15 cellular contexts compared by ENCODE assay signal in the genomic region with DNA sequence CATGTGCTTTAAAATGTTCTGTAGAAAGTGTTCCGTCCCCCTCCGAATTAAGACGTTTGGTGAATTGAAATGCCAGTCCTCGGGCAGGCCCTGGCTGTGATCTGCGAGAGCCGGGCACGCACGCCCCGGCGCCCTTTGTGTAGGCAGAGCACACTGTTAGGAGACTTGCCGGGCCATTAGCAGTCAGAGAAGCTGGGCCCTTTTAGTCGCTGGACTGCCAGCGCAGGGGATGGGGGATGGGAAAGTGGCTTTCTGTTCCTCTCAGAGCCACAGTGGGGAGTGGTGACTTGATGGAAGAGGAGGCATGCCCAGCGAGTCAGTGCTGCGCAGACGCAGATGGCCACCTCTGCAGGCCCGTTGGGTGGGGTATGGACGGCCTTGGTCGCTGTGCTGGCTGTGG. TPM values are rescaled to one million over a fixed set of nuclear protein-coding genes. Genes with fewer than 3 reads are reported as not detected.
A peak's percentile ranks its signal among the peaks of the same experiment; 100 is the strongest.
DNase-seq lines count a peak whose midpoint lies in the region; ATAC-seq and TF ChIP-seq lines count a peak whose summit lies in the region.
"Had no signal": no experiment of that assay in that cellular context is flagged by ENCODE, and none has a peak within 500 bp of the region (broad histone marks: within the 10 kb centered on the region; RNA-seq: fewer than 3 reads in every experiment).

No MANE protein-coding gene starts in this region.

- CTCF ChIA-PET in activated B cell treated with CpG ODN at 0.5 μM for 24 hours (lab: Charles Lee): no interaction called here

- ATAC-seq in activated B cell treated with CpG ODN at 0.5 μM for 24 hours (ENCODE audit: low read depth) (no peak), left colon (no peak), GM18867 (IDR thresholded peaks at IDR 0.05; ENCODE audit: unreplicated experiment) (no peak), HG03280 (IDR thresholded peaks at IDR 0.05; ENCODE audit: unreplicated experiment) (no peak), HG03159 (IDR thresholded peaks at IDR 0.05; ENCODE audit: unreplicated experiment) (no peak)
- ATAC-seq: GM12878 had no signal

- H3K4me1 Mint-ChIP-seq in activated B cell treated with CpG ODN at 0.5 μM for 24 hours (peaks cover 46% of the 10 kb centered on the region), osteocyte (ENCODE audit: unreplicated experiment) (peaks cover 7% of the 10 kb centered on the region)
- peaks cover 16% of the 10 kb centered on the region for H3K4me1 Mint-ChIP-seq in activated naive CD8-positive, alpha-beta T cell treated with anti-CD3 and anti-CD28 coated beads for 36 hours

- H3K9me3 Mint-ChIP-seq in activated B cell treated with CpG ODN at 0.5 μM for 24 hours (no peaks in the 10 kb centered on the region), osteocyte (ENCODE audit: unreplicated experiment) (no peaks in the 10 kb centered on the region)
- no peaks in the 10 kb centered on the region for H3K9me3 Mint-ChIP-seq in activated naive CD8-positive, alpha-beta T cell treated with anti-CD3 and anti-CD28 coated beads for 36 hours

- H3K36me3 Mint-ChIP-seq in activated B cell treated with CpG ODN at 0.5 μM for 24 hours (ENCODE audit: low read depth) (no peaks in the 10 kb centered on the region), osteocyte (ENCODE audit: unreplicated experiment) (no peaks in the 10 kb centered on the region)
- H3K36me3 Mint-ChIP-seq in activated naive CD8-positive, alpha-beta T cell treated with anti-CD3 and anti-CD28 coated beads for 36 hours: no peaks in the 10 kb centered on the region

- DNase-seq in D341Med (ENCODE audit: low spot score) (peak; percentile 33), activated B cell treated with CpG ODN at 0.5 μM for 24 hours (no peak), left colon (peak; percentile 33 to 50), osteocyte (ENCODE audit: extremely low spot score, unreplicated experiment) (peak; percentile 62)
- DNase-seq in activated naive CD8-positive, alpha-beta T cell treated with anti-CD3 and anti-CD28 coated beads for 36 hours: no peak
- DNase-seq: DND-41; effector CD4-positive, alpha-beta T cell; NCI-H2081 treated with DMSO at 0.1 percent for 48 hours; SK-N-SH; stimulated activated CD4-positive, alpha-beta T cell treated with anti-CD3 and anti-CD28 coated beads, Interleukin-2, amount 100 ng/mL, for 24 hours; WERI-Rb-1 had no signal

- H3K4me3 Mint-ChIP-seq in activated B cell treated with CpG ODN at 0.5 μM for 24 hours (peak overlapping the region; percentile 55), osteocyte (ENCODE audit: unreplicated experiment) (no peak overlapping the region)
- no peak overlapping the region for H3K4me3 Mint-ChIP-seq in activated naive CD8-positive, alpha-beta T cell treated with anti-CD3 and anti-CD28 coated beads for 36 hours

- intact Hi-C loops in activated B cell treated with CpG ODN at 0.5 μM for 24 hours (cut with micrococcal nuclease) (no loop called here), left colon (cut with DNase I, micrococcal nuclease) (no loop called here)

- H3K27ac Mint-ChIP-seq in activated B cell treated with CpG ODN at 0.5 μM for 24 hours (no peak overlapping the region), osteocyte (ENCODE audit: unreplicated experiment) (no peak overlapping the region)
- no peak overlapping the region for H3K27ac Mint-ChIP-seq in activated naive CD8-positive, alpha-beta T cell treated with anti-CD3 and anti-CD28 coated beads for 36 hours

- TF ChIP-seq CTCF in activated B cell treated with CpG ODN at 0.5 μM for 24 hours (IDR thresholded peaks at IDR 0.05) (no peak), osteocyte (IDR thresholded peaks at IDR 0.05) (no peak)

- POLR2A ChIA-PET in activated B cell treated with CpG ODN at 0.5 μM for 24 hours (lab: Charles Lee): no interaction called here

- H3K27me3 Mint-ChIP-seq in activated B cell treated with CpG ODN at 0.5 μM for 24 hours: peaks cover 20% of the 10 kb centered on the region
- peaks cover 17% of the 10 kb centered on the region for H3K27me3 Mint-ChIP-seq in osteocyte (ENCODE audit: unreplicated experiment)
- peaks cover 70% of the 10 kb centered on the region for H3K27me3 Mint-ChIP-seq in activated naive CD8-positive, alpha-beta T cell treated with anti-CD3 and anti-CD28 coated beads for 36 hours

RNA-seq across cellular contexts. Expression of gene PPP1R3G, which starts 2.2 kb away (rescaled TPM):
- total RNA-seq in activated B cell treated with CpG ODN at 0.5 μM for 24 hours (0.11 and 0.15 TPM in 2 replicates), left colon (1 to 10 TPM in 1 of 2 donors, under 1 TPM in 1; 0.98 to 1.6 TPM), osteocyte (0.29 and 0.40 TPM in 2 replicates)
- total RNA-seq in activated naive CD8-positive, alpha-beta T cell treated with anti-CD3 and anti-CD28 coated beads for 36 hours: under 1 TPM; 0.06 to 0.10 TPM

Comparison
In these comparisons a context has a peak if more than half of its experiments do, and no peak if none do; other contexts are left out.
1. DNase-seq: peak in D341Med (single experiment), left colon (2 of 2) and osteocyte (single experiment); none in activated B cell treated with CpG ODN at 0.5 μM for 24 hours (single experiment) and activated naive CD8-positive, alpha-beta T cell treated with anti-CD3 and anti-CD28 coated beads for 36 hours (single experiment).